In genomic region chr11:19913236-19913892, GRCh38 we compare ENCODE assay signal across 20 cellular contexts.
DNase-seq lines count a peak whose midpoint lies in the region; ATAC-seq, FAIRE-seq and TF ChIP-seq lines count a peak whose summit lies in the region.
"Had no signal": no experiment of that assay in that cellular context is flagged by ENCODE, and none has a peak within 500 bp of the region (broad histone marks: within the 10 kb centered on the region; RNA-seq: fewer than 3 reads in every experiment).

No MANE protein-coding gene starts in this region.

- POLR2A ChIA-PET in IMR-90 (lab: Charles Lee; ENCODE audit: unreplicated experiment): no interaction called here

- no peak overlapping the region for H3K27ac ChIP-seq in IMR-90 (ENCODE audit: insufficient read depth, low read length)
- H3K27ac ChIP-seq in small intestine (ENCODE audit: low read depth in 1 of 2, low read length in 1 of 2): no peak overlapping the region
- H3K27ac ChIP-seq: parathyroid adenoma had no signal

- no TSS peak for BruUV-seq in IMR-90 (replicated peaks; lab: Mats Ljungman, UMichigan)

- H2AK9ac ChIP-seq in IMR-90 (replicated peaks; ENCODE audit: low read depth, low read length, poor library complexity): no peak overlapping the region

- H3K36me3 ChIP-seq in IMR-90 (ENCODE audit: control insufficient read depth, insufficient read depth, low read length): 0 out of 2 replicates have a peak, but pooled peaks cover 2% of the 10 kb centered on the region
- H3K36me3 ChIP-seq in small intestine (ENCODE audit: control insufficient read depth in 2 of 2, insufficient read depth in 2 of 2, low read length in 2 of 2): no peaks in the 10 kb centered on the region

- H4K91ac ChIP-seq in IMR-90 (ENCODE audit: insufficient read depth, low read depth, low read length): no peak overlapping the region

- no peak overlapping the region for H2BK20ac ChIP-seq in IMR-90 (ENCODE audit: low read depth, low read length)

- peak overlapping the region; percentile 98 for H3K4me2 ChIP-seq in IMR-90 (ENCODE audit: low read depth, low read length)

- H3K14ac ChIP-seq in IMR-90 (replicated peaks; ENCODE audit: low read depth, low read length): peak overlapping the region; percentile 46; the same call in 1 of the 2 replicates

- peaks cover 18% of the 10 kb centered on the region for H3K4me1 ChIP-seq in IMR-90 (ENCODE audit: control insufficient read depth, insufficient read depth, low read length)
- H3K4me1 ChIP-seq in small intestine (ENCODE audit: control insufficient read depth in 2 of 2, insufficient read depth in 1 of 2, low read depth in 1 of 2, low read length in 1 of 2): no peaks in the 10 kb centered on the region
- H3K4me1 ChIP-seq: parathyroid adenoma had no signal

- peaks cover 20 to 27% of the 10 kb centered on the region in 2 experiments; a peak in 3 of 4 replicates for H3K79me1 ChIP-seq in IMR-90 (ENCODE audit: low read depth in 1 of 2, low read length in 2 of 2)

- H3K9me1 ChIP-seq in IMR-90 (ENCODE audit: insufficient read depth, low read length): peaks cover 17% of the 10 kb centered on the region

- H2AK5ac ChIP-seq in IMR-90 (ENCODE audit: low read depth, low read length): no peak overlapping the region

- in situ Hi-C loops in IMR-90 (cut with MboI; ENCODE audit: low sequenced_read_pairs): no loop called here

- no peak overlapping the region for H2BK15ac ChIP-seq in IMR-90 (ENCODE audit: low read depth, low read length)

- dilution Hi-C loops in IMR-90 (cut with HindIII; ENCODE audit: low sequenced_read_pairs, unreplicated experiment): no loop called here

- no peak overlapping the region; the same call in 1 of the 2 replicates for H4K5ac ChIP-seq in IMR-90 (ENCODE audit: low read depth, low read length)

- intact Hi-C loops in IMR-90 (cut with micrococcal nuclease): no loop called here
- intact Hi-C loops in natural killer cell (cut with micrococcal nuclease): no loop called here

- peaks cover 7% of the 10 kb centered on the region; the same call in 1 of the 2 replicates for H4K20me1 ChIP-seq in IMR-90 (ENCODE audit: insufficient read depth, low read length)

- TF ChIP-seq CTCF in IMR-90 (conservative IDR thresholded peaks at IDR 0.05; ENCODE audit: low read depth, low read length) (no peak), chondrocyte (IDR thresholded peaks at IDR 0.05) (no peak), natural killer cell (IDR thresholded peaks at IDR 0.05) (no peak)

- H3K9me3 Mint-ChIP-seq in chondrocyte (ENCODE audit: low read depth): no peaks in the 10 kb centered on the region
- no peaks in the 10 kb centered on the region for H3K9me3 Mint-ChIP-seq in natural killer cell
- H3K9me3 Mint-ChIP-seq: activated naive CD4-positive, alpha-beta T cell treated with anti-CD3 and anti-CD28 coated beads for 36 hours; CD4-positive, alpha-beta T cell; HFFc6 had no signal

- no peak overlapping the region for H4K8ac ChIP-seq in IMR-90 (ENCODE audit: low read depth in 2 of 2, low read length in 2 of 2)

- H3K4ac ChIP-seq in IMR-90 (ENCODE audit: low read depth, low read length): peak overlapping the region; percentile 8; the same call in 1 of the 2 replicates

- no peak for FAIRE-seq in small intestine (lab: Jason Lieb, UNC)
- FAIRE-seq: kidney had no signal

- H3K4me1 Mint-ChIP-seq in chondrocyte (ENCODE audit: low read depth): peaks cover 71% of the 10 kb centered on the region
- H3K4me1 Mint-ChIP-seq in natural killer cell: no peaks in the 10 kb centered on the region

- no peak overlapping the region for H3K56ac ChIP-seq in IMR-90 (ENCODE audit: extremely low read depth, insufficient read depth, low read length)

- H3K9me3 ChIP-seq in IMR-90 (ENCODE audit: control insufficient read depth, insufficient read depth, low read length): no peaks in the 10 kb centered on the region
- H3K9me3 ChIP-seq in small intestine (ENCODE audit: control insufficient read depth, low read depth): no peaks in the 10 kb centered on the region

- no peak overlapping the region; the same call in 1 of the 2 replicates for H3K23ac ChIP-seq in IMR-90 (ENCODE audit: low read depth, low read length)

- no peak for TF ChIP-seq RAD21 in IMR-90 (IDR thresholded peaks at IDR 0.05; ENCODE audit: low read length)

- no peak for TF ChIP-seq POLR2A in IMR-90 (IDR thresholded peaks at IDR 0.05; ENCODE audit: low read depth, low read length)

- no peak overlapping the region for H2AFZ ChIP-seq in IMR-90 (replicated peaks; ENCODE audit: low read length, poor library complexity)
- H2AFZ ChIP-seq: parathyroid adenoma had no signal

- no peaks in the 10 kb centered on the region for H3K27me3 ChIP-seq in IMR-90 (ENCODE audit: control insufficient read depth, insufficient read depth, low read length)
- no peaks in the 10 kb centered on the region for H3K27me3 ChIP-seq in small intestine (ENCODE audit: control insufficient read depth in 2 of 2, insufficient read depth in 2 of 2, low read length in 2 of 2)

- H3K27me3 Mint-ChIP-seq in chondrocyte (ENCODE audit: low read depth) (no peaks in the 10 kb centered on the region), natural killer cell (ENCODE audit: low read depth in 2 of 2) (peaks cover 0 to 21% of the 10 kb centered on the region in 2 donors)

- no peak overlapping the region for H2BK5ac ChIP-seq in IMR-90 (ENCODE audit: low read depth, low read length, poor library complexity, severe bottlenecking)

- CTCF ChIA-PET in IMR-90 (lab: Yijun Ruan, JAX): interaction anchor here (1.3 kb wide), 1 partner anchor 219 kb away, joined by 3 read pairs; no protein-coding TSS in a partner anchor

- peak overlapping the region; percentile 64; the same call in 1 of the 2 replicates for H3K18ac ChIP-seq in IMR-90 (ENCODE audit: low read depth, low read length)

- no peak overlapping the region for H3K9ac ChIP-seq in IMR-90 (ENCODE audit: low read depth, low read length)
- H3K9ac ChIP-seq: parathyroid adenoma had no signal

- no peak overlapping the region for H2BK120ac ChIP-seq in IMR-90 (ENCODE audit: low read depth, low read length)

- peak overlapping the region; percentile 82 for H3K27ac Mint-ChIP-seq in chondrocyte (ENCODE audit: unreplicated experiment)
- no peak overlapping the region for H3K27ac Mint-ChIP-seq in natural killer cell
- H3K27ac Mint-ChIP-seq: activated naive CD4-positive, alpha-beta T cell treated with anti-CD3 and anti-CD28 coated beads for 36 hours; CD4-positive, alpha-beta T cell had no signal

- WGBS in IMR-90 (ENCODE audit: extremely low coverage in 2 of 2, insufficient read length in 1 of 2), 2 experiments: 27% methylated on average over 3 of the region's 8 CpGs; no CpG with 5 or more reads in 1 of the 2 experiments
- 34 to 68% (median 49%) methylated on average over 8 of the region's 8 CpGs for WGBS in small intestine, 3 donors

- H3K4me3 ChIP-seq in IMR-90 (ENCODE audit: insufficient read depth, low read depth, low read length): no peak overlapping the region
- no peak overlapping the region for H3K4me3 ChIP-seq in small intestine (ENCODE audit: low read depth in 1 of 2, low read length in 2 of 2)

- H3K36me3 Mint-ChIP-seq in chondrocyte (ENCODE audit: low read depth) (peaks cover 16% of the 10 kb centered on the region), natural killer cell (no peaks in the 10 kb centered on the region)

- DNase-seq in IMR-90: no peak
- no peak for DNase-seq in chondrocyte (ENCODE audit: low spot score)
- peak; percentile 17 for DNase-seq in left kidney (ENCODE audit: low read depth, low spot score)
- peak; percentile 20 for DNase-seq in small intestine
- no peak for DNase-seq in NCI-H82 (lab: John Stamatoyannopoulos, UW)
- DNase-seq in activated CD4-positive, CD25-positive, alpha-beta regulatory T cell treated with anti-CD3 and anti-CD28 coated beads, Interleukin-2, amount 50 U/mL, for 72 hours: no peak
- DNase-seq in natural killer cell: no peak
- DNase-seq: activated CD4-positive, alpha-beta T cell treated with anti-CD3 and anti-CD28 coated beads for 48 hours; activated naive CD4-positive, alpha-beta T cell treated with anti-CD3 and anti-CD28 coated beads for 36 hours; activated T-cell treated with anti-CD3 and anti-CD28 coated beads, Interleukin-2, amount 50 U/mL, for 48 hours; amygdala; CD4-positive, alpha-beta T cell; effector CD8-positive, alpha-beta T cell; foreskin melanocyte; GDM1; HFFc6; kidney; NCI-H2107; NK-92 treated with Interleukin-12 subunit alpha and Interleukin-12 subunit beta, amount 100 ng/mL, for 24 hours had no signal

- ATAC-seq in IMR-90 (ENCODE audit: low read depth): 0 out of 2 replicates have a peak, but pooled peaks have one; percentile 18
- ATAC-seq in natural killer cell: no peak

- H3K4me3 Mint-ChIP-seq in chondrocyte (ENCODE audit: unreplicated experiment) (peak overlapping the region; percentile 33), natural killer cell (no peak overlapping the region)
- H3K4me3 Mint-ChIP-seq: activated naive CD4-positive, alpha-beta T cell treated with anti-CD3 and anti-CD28 coated beads for 36 hours; CD4-positive, alpha-beta T cell; HFFc6 had no signal

TF ChIP-seq in IMR-90, 13 proteins besides CTCF, POLR2A, EP300 and RAD21 (continues in another document):
- no peak for TF ChIP-seq BHLHE40 (IDR thresholded peaks at IDR 0.05; ENCODE audit: low read depth, low read length)
- no peak for TF ChIP-seq CEBPB (IDR thresholded peaks at IDR 0.05; ENCODE audit: low read depth, low read length)
- TF ChIP-seq CHD1 (IDR thresholded peaks at IDR 0.05; ENCODE audit: low read depth, low read length): no peak
- no peak for TF ChIP-seq RFX5 (IDR thresholded peaks at IDR 0.05; ENCODE audit: low read depth, low read length)
- TF ChIP-seq ELK1 (IDR thresholded peaks at IDR 0.05; ENCODE audit: borderline replicate concordance, low read depth, low read length): no peak
- TF ChIP-seq RCOR1 (IDR thresholded peaks at IDR 0.05; ENCODE audit: insufficient replicate concordance, low read length): no peak
- TF ChIP-seq MXI1 (IDR thresholded peaks at IDR 0.05; ENCODE audit: borderline replicate concordance, low read depth, low read length): no peak
- no peak for TF ChIP-seq MAFK (IDR thresholded peaks at IDR 0.05; ENCODE audit: low read depth, low read length)
- TF ChIP-seq SMC3 (IDR thresholded peaks at IDR 0.05; ENCODE audit: low read depth, low read length): no peak
- TF ChIP-seq NFE2L2 (IDR thresholded peaks at IDR 0.05; ENCODE audit: low read depth, low read length): no peak

Comparison
In these comparisons a context has a peak if more than half of its experiments do, and no peak if none do; other contexts are left out.
1. DNase-seq: peak in left kidney (single experiment) and small intestine (single experiment); none in IMR-90 (single experiment), chondrocyte (single experiment), NCI-H82 (single experiment), activated CD4-positive, CD25-positive, alpha-beta regulatory T cell treated with anti-CD3 and anti-CD28 coated beads, Interleukin-2, amount 50 U/mL, for 72 hours (single experiment) and natural killer cell (single experiment).